9 cellular contexts compared by ENCODE assay signal in the genomic region with DNA sequence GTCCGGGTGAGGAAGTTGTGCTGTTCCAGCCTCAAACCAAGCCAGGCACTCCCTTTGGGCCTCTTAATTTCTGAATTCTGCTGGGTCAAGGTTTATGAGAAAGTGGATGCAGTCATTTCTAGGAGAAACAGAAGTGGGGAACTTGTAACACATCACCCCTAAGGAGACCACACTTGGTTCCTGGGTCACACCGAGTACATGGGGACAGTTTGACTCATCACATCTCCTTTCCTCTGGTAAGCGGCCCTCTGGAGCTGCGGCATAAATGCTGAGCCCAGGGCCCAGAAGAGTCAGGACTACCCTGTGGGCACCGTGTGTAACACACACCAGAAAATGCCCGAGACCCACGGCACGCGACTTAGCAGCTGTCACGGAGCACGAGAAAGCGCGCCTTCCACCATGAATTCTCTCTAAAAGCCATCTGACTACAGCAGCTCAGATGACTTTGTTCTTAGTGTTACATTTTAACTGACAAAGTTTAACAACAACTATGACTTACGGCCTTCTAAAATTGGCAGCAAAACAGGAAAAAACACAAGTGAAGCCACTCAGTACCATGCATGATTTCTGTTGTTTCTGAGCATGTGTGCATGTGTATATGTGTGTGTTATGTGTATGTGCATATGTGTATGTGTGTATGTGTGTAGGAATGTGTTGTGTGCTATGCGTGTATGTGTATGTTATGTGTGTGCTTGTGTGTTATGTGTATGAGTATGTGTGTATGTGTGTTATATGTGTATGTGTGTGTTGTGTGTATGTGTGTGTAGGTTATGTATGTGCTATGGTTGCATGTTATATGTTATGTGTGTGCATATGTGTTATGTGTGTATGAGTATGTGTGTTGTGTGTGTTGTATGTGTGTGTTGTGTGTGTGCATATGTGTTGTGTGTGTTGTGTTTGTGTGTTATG. TPM values are rescaled to one million over a fixed set of nuclear protein-coding genes. Genes with fewer than 3 reads are reported as not detected.
DNase-seq lines count a peak whose midpoint lies in the region; ATAC-seq, FAIRE-seq and TF ChIP-seq lines count a peak whose summit lies in the region.
"Had no signal": no experiment of that assay in that cellular context is flagged by ENCODE, and none has a peak within 500 bp of the region (broad histone marks: within the 10 kb centered on the region; RNA-seq: fewer than 3 reads in every experiment).

No MANE protein-coding gene starts in this region.

- H3K9ac ChIP-seq in kidney (ENCODE audit: low read length in 2 of 2), result peak overlapping the region in 1 of 2 donors; percentile 28

- peaks cover 0 to 33% (median 17%) of the 10 kb centered on the region in 4 donors for H3K4me1 Mint-ChIP-seq in CD4-positive, CD25-positive, alpha-beta regulatory T cell

- no peaks in the 10 kb centered on the region for H3K9me3 Mint-ChIP-seq in CD4-positive, CD25-positive, alpha-beta regulatory T cell
- H3K9me3 Mint-ChIP-seq: dendritic cell treated with granulocyte-macrophage colony-stimulating factor and Interleukin-4, amounts not matched to agents 40 ng/mL and 50 ng/mL, for 4 days had no signal

- no peaks in the 10 kb centered on the region for H3K79me2 ChIP-seq in OCI-LY7 (ENCODE audit: insufficient read depth, low read depth, low read length)

- no peaks in the 10 kb centered on the region for H3K36me3 ChIP-seq in CD4-positive, CD25-positive, alpha-beta regulatory T cell (ENCODE audit: control insufficient read depth, insufficient read depth, low read length)
- H3K36me3 ChIP-seq in OCI-LY7 (ENCODE audit: insufficient read depth, low read length) (no peaks in the 10 kb centered on the region), kidney (ENCODE audit: control insufficient read depth in 1 of 2, insufficient read depth in 2 of 2, low read length in 2 of 2) (no peaks in the 10 kb centered on the region)

- H3K4me3 Mint-ChIP-seq in CD4-positive, CD25-positive, alpha-beta regulatory T cell, result no peak overlapping the region
- H3K4me3 Mint-ChIP-seq: dendritic cell treated with granulocyte-macrophage colony-stimulating factor and Interleukin-4, amounts not matched to agents 40 ng/mL and 50 ng/mL, for 4 days had no signal

- no peak overlapping the region for H3K27ac ChIP-seq in CD4-positive, CD25-positive, alpha-beta regulatory T cell (ENCODE audit: insufficient read depth, low read length, poor library complexity, severe bottlenecking)
- H3K27ac ChIP-seq in OCI-LY7 (ENCODE audit: low read depth, low read length, poor library complexity, severe bottlenecking) (peak overlapping the region; percentile 3), kidney (ENCODE audit: low read depth in 2 of 2, low read length in 2 of 2) (peak overlapping the region; percentile 82 to 84), foreskin keratinocyte (no peak overlapping the region)

- FAIRE-seq in kidney (lab: Jason Lieb, UNC), result no peak

- peaks cover 19% of the 10 kb centered on the region for H3K4me1 ChIP-seq in CD4-positive, CD25-positive, alpha-beta regulatory T cell (ENCODE audit: control insufficient read depth, insufficient read depth, low read length, poor library complexity, severe bottlenecking)
- H3K4me1 ChIP-seq in OCI-LY7 (ENCODE audit: insufficient read depth, low read length, poor library complexity, severe bottlenecking) (peaks cover 70% of the 10 kb centered on the region), kidney (ENCODE audit: control insufficient read depth in 1 of 2, insufficient read depth in 1 of 2, low read depth in 1 of 2, low read length in 2 of 2) (peaks cover 58 to 65% of the 10 kb centered on the region in 2 donors), foreskin keratinocyte (peaks cover 35% of the 10 kb centered on the region)

- peak overlapping the region in 2 of 3 donors; percentile 34 to 57 for H3K27ac Mint-ChIP-seq in CD4-positive, CD25-positive, alpha-beta regulatory T cell
- H3K27ac Mint-ChIP-seq: dendritic cell treated with granulocyte-macrophage colony-stimulating factor and Interleukin-4, amounts not matched to agents 40 ng/mL and 50 ng/mL, for 4 days had no signal

- H4K20me1 ChIP-seq in OCI-LY7 (ENCODE audit: insufficient read depth, low read length), result no peaks in the 10 kb centered on the region

- CTCF ChIA-PET in OCI-LY7 (lab: Charles Lee; ENCODE audit: unreplicated experiment), result interaction anchor here (0.6 kb wide), 1 partner anchor 103 kb away, joined by 4 read pairs; no protein-coding TSS in a partner anchor

- no peaks in the 10 kb centered on the region for H3K36me3 Mint-ChIP-seq in CD4-positive, CD25-positive, alpha-beta regulatory T cell

- POLR2A ChIA-PET in OCI-LY7 (lab: Charles Lee), result interaction anchor here (1.2 kb wide), 1 partner anchor 354 kb away, joined by 3 read pairs; no protein-coding TSS in a partner anchor

- peak overlapping the region; percentile 43; the same call in 1 of the 2 replicates for H2AFZ ChIP-seq in OCI-LY7 (ENCODE audit: low read length)

- BruUV-seq in OCI-LY7 (replicated peaks; lab: Mats Ljungman, UMichigan), result no TSS peak

- H3K9me3 ChIP-seq in CD4-positive, CD25-positive, alpha-beta regulatory T cell (ENCODE audit: control insufficient read depth in 2 of 2, low read length in 2 of 2), result no peaks in the 10 kb centered on the region
- H3K9me3 ChIP-seq in OCI-LY7 (ENCODE audit: low read length) (no peaks in the 10 kb centered on the region), kidney (ENCODE audit: control insufficient read depth in 1 of 2, low read length in 2 of 2) (no peaks in the 10 kb centered on the region)

- no peak overlapping the region for H3K4me3 ChIP-seq in CD4-positive, CD25-positive, alpha-beta regulatory T cell (ENCODE audit: low read depth, low read length)
- H3K4me3 ChIP-seq in OCI-LY7 (ENCODE audit: low read depth, low read length, poor library complexity, severe bottlenecking), result no peak overlapping the region
- H3K4me3 ChIP-seq in kidney (ENCODE audit: low read length in 2 of 2), result no peak overlapping the region

- intact Hi-C loops in OCI-LY7 (cut with micrococcal nuclease; ENCODE audit: unreplicated experiment), result loop anchor here (2.0 kb wide), 1 partner anchor 115 kb away; no protein-coding TSS in a partner anchor
- intact Hi-C loops in kidney (cut with DNase I), result loop anchor here (5.0 to 10.0 kb wide), 2 partner anchors 103 to 161 kb away; no protein-coding TSS in a partner anchor

- no peaks in the 10 kb centered on the region for H3K27me3 Mint-ChIP-seq in CD4-positive, CD25-positive, alpha-beta regulatory T cell
- H3K27me3 Mint-ChIP-seq: dendritic cell treated with granulocyte-macrophage colony-stimulating factor and Interleukin-4, amounts not matched to agents 40 ng/mL and 50 ng/mL, for 4 days had no signal

- no peaks in the 10 kb centered on the region for H3K27me3 ChIP-seq in CD4-positive, CD25-positive, alpha-beta regulatory T cell (ENCODE audit: control insufficient read depth, insufficient read depth, low read length)
- no peaks in the 10 kb centered on the region for H3K27me3 ChIP-seq in foreskin keratinocyte

- H3K9me2 ChIP-seq in OCI-LY7 (ENCODE audit: insufficient read depth, low read length), result no peaks in the 10 kb centered on the region

- peak in 1 of 3 donors; percentile 55 for DNase-seq in CD4-positive, CD25-positive, alpha-beta regulatory T cell
- DNase-seq in OCI-LY7 (ENCODE audit: low spot score) (no peak), kidney (peak; percentile 76), glomerular visceral epithelial cell (ENCODE audit: extremely low spot score) (no peak), OCI-M2 (lab: John Stamatoyannopoulos, UW; ENCODE audit: unreplicated experiment) (no peak), NCI-H2227 treated with DMSO at 0.1 percent for 48 hours (lab: John Stamatoyannopoulos, UW) (no peak), foreskin keratinocyte (no peak)

- H3K4me2 ChIP-seq in OCI-LY7 (ENCODE audit: low read length), result no peak overlapping the region

- ATAC-seq in CD4-positive, CD25-positive, alpha-beta regulatory T cell (ENCODE audit: low read depth in 2 of 2), result peak in 1 of 2 donors; percentile 15
- peak; percentile 36 for ATAC-seq in GM21381 (IDR thresholded peaks at IDR 0.05; ENCODE audit: unreplicated experiment)
- ATAC-seq in foreskin keratinocyte, result no peak

- TF ChIP-seq CTCF in OCI-LY7 (conservative IDR thresholded peaks at IDR 0.05; ENCODE audit: low read length), result no peak
- TF ChIP-seq CTCF in kidney (IDR thresholded peaks at IDR 0.05; ENCODE audit: borderline replicate concordance, extremely low read depth, insufficient read depth), result no peak
- no peak for TF ChIP-seq CTCF in foreskin keratinocyte (conservative IDR thresholded peaks at IDR 0.05)

RNA-seq across cellular contexts. Expression of gene TOMM20, which starts 50.8 kb away (rescaled TPM):
- 102 TPM for total RNA-seq in CD4-positive, CD25-positive, alpha-beta regulatory T cell
- 10 to 100 TPM; 50.5 to 67.9 (median 55.2) TPM for polyA plus RNA-seq in CD4-positive, CD25-positive, alpha-beta regulatory T cell
- 68.5 and 76.7 TPM in 2 replicates for total RNA-seq in OCI-LY7 (2014; rRNA removed; shearing (Covaris generic))
- total RNA-seq in OCI-LY7 (2022) (133 and 156 TPM in 2 replicates), kidney (102 TPM), foreskin keratinocyte (84.7 and 90.6 TPM in 2 replicates)
- polyA plus RNA-seq in kidney (ENCODE audit: insufficient read depth, low read depth, low replicate concordance) (96.4 TPM), foreskin keratinocyte (91.0 and 95.9 TPM in 2 replicates)

Comparison
In these comparisons a context has a peak if more than half of its experiments do, and no peak if none do; other contexts are left out.
1. H3K27ac ChIP-seq: peak in OCI-LY7 (single experiment) and kidney (2 of 2); none in CD4-positive, CD25-positive, alpha-beta regulatory T cell (single experiment) and foreskin keratinocyte (single experiment).